ENCODE assay signal across 17 cellular contexts in the genomic region with DNA sequence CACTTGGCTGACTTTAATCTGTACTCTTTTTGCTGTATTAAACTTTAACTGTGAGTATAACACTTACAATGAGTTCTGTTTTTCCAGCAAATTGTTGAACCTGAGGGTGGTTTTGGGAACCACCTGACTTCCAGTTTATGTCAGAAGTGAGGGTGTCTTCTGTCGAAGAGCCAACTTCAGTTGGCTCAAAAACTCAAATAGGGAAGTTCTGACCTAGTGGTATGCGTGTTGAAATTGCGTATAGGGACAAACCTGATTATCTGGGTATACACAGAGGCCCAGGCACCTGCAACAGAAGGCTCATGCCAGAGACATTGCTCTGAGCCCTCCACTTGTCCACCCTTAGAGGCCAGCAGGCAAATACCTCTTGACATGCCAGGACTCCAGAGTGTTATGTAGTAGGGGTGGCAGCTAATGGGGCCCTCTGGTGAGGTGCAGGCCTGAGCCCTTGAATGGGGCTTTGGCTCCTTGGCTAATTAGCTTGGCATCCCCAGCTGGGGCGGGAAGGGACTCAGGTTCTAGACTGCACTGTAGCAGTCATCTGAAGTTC.
DNase-seq lines count a peak whose midpoint lies in the region; ATAC-seq and TF ChIP-seq lines count a peak whose summit lies in the region.
"Had no signal": no experiment of that assay in that cellular context is flagged by ENCODE, and none has a peak within 500 bp of the region (broad histone marks: within the 10 kb centered on the region; RNA-seq: fewer than 3 reads in every experiment).

No MANE protein-coding gene starts in this region.

- H3K4me3 ChIP-seq in Panc1 (ENCODE audit: low read depth in 2 of 2, low read length in 2 of 2) (no peak overlapping the region), upper lobe of left lung (no peak overlapping the region)
- H3K4me3 ChIP-seq: ascending aorta, psoas muscle had no signal

- TF ChIP-seq CTCF in Panc1 (IDR thresholded peaks at IDR 0.05) (no peak), upper lobe of left lung (IDR thresholded peaks at IDR 0.05) (no peak)

- peaks cover 42% of the 10 kb centered on the region for H3K4me1 ChIP-seq in Panc1 (ENCODE audit: control insufficient read depth, insufficient read depth, low read length)
- peaks cover 0 to 26% (median 12%) of the 10 kb centered on the region in 4 donors for H3K4me1 ChIP-seq in upper lobe of left lung
- H3K4me1 ChIP-seq: ascending aorta had no signal

- H3K36me3 ChIP-seq in Panc1 (ENCODE audit: control insufficient read depth, insufficient read depth, low read length) (no peaks in the 10 kb centered on the region), upper lobe of left lung (no peaks in the 10 kb centered on the region)
- H3K36me3 ChIP-seq: ascending aorta had no signal

- H3K4me3 Mint-ChIP-seq in dendritic cell treated with granulocyte-macrophage colony-stimulating factor and Interleukin-4, amounts not matched to agents 40 ng/mL and 50 ng/mL, for 4 days = no peak overlapping the region
- H3K4me3 Mint-ChIP-seq: activated B cell treated with CpG ODN at 0.5 μM for 24 hours; activated naive CD4-positive, alpha-beta T cell treated with anti-CD3 and anti-CD28 coated beads for 36 hours; CD4-positive, alpha-beta T cell; naive thymus-derived CD8-positive, alpha-beta T cell; type B pancreatic cell had no signal

- no peaks in the 10 kb centered on the region for H3K9me3 ChIP-seq in Panc1 (ENCODE audit: control insufficient read depth, insufficient read depth, low read depth, low read length)
- H3K9me3 ChIP-seq in upper lobe of left lung = no peaks in the 10 kb centered on the region
- H3K9me3 ChIP-seq: ascending aorta, psoas muscle had no signal

- H3K9me3 Mint-ChIP-seq in dendritic cell treated with granulocyte-macrophage colony-stimulating factor and Interleukin-4, amounts not matched to agents 40 ng/mL and 50 ng/mL, for 4 days = no peaks in the 10 kb centered on the region
- H3K9me3 Mint-ChIP-seq: activated B cell treated with CpG ODN at 0.5 μM for 24 hours; activated naive CD4-positive, alpha-beta T cell treated with anti-CD3 and anti-CD28 coated beads for 36 hours; CD4-positive, alpha-beta T cell; naive thymus-derived CD8-positive, alpha-beta T cell had no signal

- CTCF ChIA-PET in Panc1 (lab: Charles Lee) = interaction anchor here (0.5 to 0.6 kb wide), 2 partner anchors 161 to 699 kb away, joined by 3 to 4 read pairs; no protein-coding TSS in a partner anchor

- intact Hi-C loops in Panc1 (cut with micrococcal nuclease; ENCODE audit: unreplicated experiment) = no loop called here
- intact Hi-C loops in dendritic cell treated with granulocyte-macrophage colony-stimulating factor and Interleukin-4, amounts not matched to agents 40 ng/mL and 50 ng/mL, for 4 days (cut with micrococcal nuclease) = no loop called here

- TF ChIP-seq POLR2A in upper lobe of left lung (IDR thresholded peaks at IDR 0.05) = no peak

- peaks cover 8% of the 10 kb centered on the region for H3K27me3 Mint-ChIP-seq in dendritic cell treated with granulocyte-macrophage colony-stimulating factor and Interleukin-4, amounts not matched to agents 40 ng/mL and 50 ng/mL, for 4 days
- H3K27me3 Mint-ChIP-seq: activated B cell treated with CpG ODN at 0.5 μM for 24 hours; CD4-positive, alpha-beta T cell; naive thymus-derived CD8-positive, alpha-beta T cell; type B pancreatic cell had no signal

- POLR2A ChIA-PET in Panc1 (lab: Charles Lee) = no interaction called here

- WGBS in upper lobe of left lung, 2 donors = 59 to 63% methylated on average over 4 of the region's 4 CpGs

- H3K27ac Mint-ChIP-seq in dendritic cell treated with granulocyte-macrophage colony-stimulating factor and Interleukin-4, amounts not matched to agents 40 ng/mL and 50 ng/mL, for 4 days = peak overlapping the region; percentile 40
- H3K27ac Mint-ChIP-seq: activated B cell treated with CpG ODN at 0.5 μM for 24 hours; activated naive CD4-positive, alpha-beta T cell treated with anti-CD3 and anti-CD28 coated beads for 36 hours; CD4-positive, alpha-beta T cell; naive thymus-derived CD8-positive, alpha-beta T cell; type B pancreatic cell had no signal

- H3K36me3 Mint-ChIP-seq in dendritic cell treated with granulocyte-macrophage colony-stimulating factor and Interleukin-4, amounts not matched to agents 40 ng/mL and 50 ng/mL, for 4 days (ENCODE audit: low read depth) = no peaks in the 10 kb centered on the region
- H3K36me3 Mint-ChIP-seq: naive thymus-derived CD8-positive, alpha-beta T cell; type B pancreatic cell had no signal

- ATAC-seq in Panc1 (no peak), upper lobe of left lung (ENCODE audit: low FRiP score in 2 of 2) (peak; percentile 17 to 79), HG03457 (IDR thresholded peaks at IDR 0.05; ENCODE audit: unreplicated experiment) (no peak)
- ATAC-seq: naive thymus-derived CD8-positive, alpha-beta T cell had no signal

- peaks cover 12% of the 10 kb centered on the region for H3K4me1 Mint-ChIP-seq in dendritic cell treated with granulocyte-macrophage colony-stimulating factor and Interleukin-4, amounts not matched to agents 40 ng/mL and 50 ng/mL, for 4 days (ENCODE audit: low read depth)
- H3K4me1 Mint-ChIP-seq: activated B cell treated with CpG ODN at 0.5 μM for 24 hours had no signal

- DNase-seq in SIG-M5 treated with dmso at 0.1 percent for 504 hours (lab: John Stamatoyannopoulos, UW; ENCODE audit: unreplicated experiment) = peak; percentile 26
- DNase-seq in SIG-M5 (lab: John Stamatoyannopoulos, UW) = no peak
- DNase-seq in Panc1 (ENCODE audit: low read depth, low spot score) = no peak
- peak in 1 of 2 donors; percentile 73 for DNase-seq in upper lobe of left lung
- DNase-seq in NCI-H1105 (lab: John Stamatoyannopoulos, UW) = no peak
- no peak for DNase-seq in NCI-H526 treated with DMSO at 0.1 percent for 48 hours (lab: John Stamatoyannopoulos, UW)
- DNase-seq: activated B cell treated with CpG ODN at 0.5 μM for 24 hours; CD4-positive, alpha-beta T cell; naive thymus-derived CD8-positive, alpha-beta T cell; NCI-H187 treated with DMSO at 0.1 percent for 48 hours; NCI-H446; psoas muscle had no signal

- no peaks in the 10 kb centered on the region for H3K27me3 ChIP-seq in Panc1 (ENCODE audit: control insufficient read depth, insufficient read depth, low read length)
- H3K27me3 ChIP-seq in upper lobe of left lung = no peaks in the 10 kb centered on the region
- H3K27me3 ChIP-seq: ascending aorta had no signal

- in situ Hi-C loops in Panc1 (cut with HindIII; ENCODE audit: low pct_unique_long_range_greater_than_20kb, low sequenced_read_pairs) = no loop called here

- TF ChIP-seq EP300 in upper lobe of left lung (IDR thresholded peaks at IDR 0.05) = no peak

- H3K27ac ChIP-seq in Panc1 (ENCODE audit: low read length) (peak overlapping the region; percentile 75), upper lobe of left lung (peak overlapping the region in 3 of 4 donors; percentile 21 to 56 (median 37))
- H3K27ac ChIP-seq: ascending aorta, psoas muscle had no signal

- BruUV-seq in Panc1 (replicated peaks; lab: Mats Ljungman, UMichigan) = no TSS peak

Comparison
In these comparisons a context has a peak if more than half of its experiments do, and no peak if none do; other contexts are left out.
1. ATAC-seq: peak in upper lobe of left lung (2 of 2); none in Panc1 (single experiment) and HG03457 (single experiment).